1 cellular context compared by ENCODE assay signal in genomic region chr11:111320728-111321568, GRCh38.
TF ChIP-seq lines count a peak whose summit lies in the region.

No MANE protein-coding gene starts in this region.

TF ChIP-seq in H1, 55 proteins besides CTCF, POLR2A, EP300 and RAD21:
- TF ChIP-seq ATF2 (IDR thresholded peaks at IDR 0.05; ENCODE audit: low read length) (no peak), KDM1A (IDR thresholded peaks at IDR 0.05; ENCODE audit: borderline replicate concordance, low read length) (no peak), USF2 (IDR thresholded peaks at IDR 0.05; ENCODE audit: low read length) (no peak), SIX5 (IDR thresholded peaks at IDR 0.05; ENCODE audit: low read depth, low read length) (no peak), CHD2 (IDR thresholded peaks at IDR 0.05; ENCODE audit: low read length) (no peak), TAF1 (IDR thresholded peaks at IDR 0.05; ENCODE audit: low read depth, low read length) (no peak), GTF2F1 (IDR thresholded peaks at IDR 0.05; ENCODE audit: borderline replicate concordance, low read depth, low read length) (no peak)
